Comparison of ENCODE assay signal across 23 cellular contexts in genomic region chr2:178632729-178633128, GRCh38.
"Had no signal": no experiment of that assay in that cellular context is flagged by ENCODE, and none has a peak within 500 bp of the region (broad histone marks: within the 10 kb centered on the region; RNA-seq: fewer than 3 reads in every experiment).

No MANE protein-coding gene starts in this region.

- H3K4me1 ChIP-seq: foreskin keratinocyte, transverse colon, vagina had no signal

- H3K9me3 ChIP-seq: transverse colon, vagina had no signal

- FAIRE-seq: endothelial cell of umbilical vein had no signal

- H3K27ac ChIP-seq: brain microvascular endothelial cell, foreskin keratinocyte, transverse colon, vagina had no signal

- H3K4me3 ChIP-seq: smooth muscle cell, transverse colon, vagina had no signal

- H3K27me3 ChIP-seq: brain microvascular endothelial cell, foreskin keratinocyte, transverse colon, vagina had no signal

- H3K27me3 Mint-ChIP-seq: activated CD4-positive, alpha-beta memory T cell treated with anti-CD3 and anti-CD28 coated beads for 36 hours; activated CD4-positive, alpha-beta T cell treated with anti-CD3 and anti-CD28 coated beads for 36 hours; activated naive CD8-positive, alpha-beta T cell had no signal

- ATAC-seq: activated CD4-positive, alpha-beta T cell treated with anti-CD3 and anti-CD28 coated beads for 36 hours; foreskin keratinocyte; right cardiac atrium had no signal

- H3K36me3 ChIP-seq: brain microvascular endothelial cell, transverse colon, vagina had no signal

- H3K4me3 Mint-ChIP-seq: activated CD4-positive, alpha-beta memory T cell treated with anti-CD3 and anti-CD28 coated beads for 36 hours; activated CD4-positive, alpha-beta T cell treated with anti-CD3 and anti-CD28 coated beads for 36 hours; activated naive CD8-positive, alpha-beta T cell; nephron had no signal

- H3K4me2 ChIP-seq: smooth muscle cell had no signal

- H3K4me1 Mint-ChIP-seq: activated CD4-positive, alpha-beta T cell treated with anti-CD3 and anti-CD28 coated beads for 36 hours had no signal

- H3K27ac Mint-ChIP-seq: activated CD4-positive, alpha-beta memory T cell treated with anti-CD3 and anti-CD28 coated beads for 36 hours; activated CD4-positive, alpha-beta T cell treated with anti-CD3 and anti-CD28 coated beads for 36 hours; activated naive CD8-positive, alpha-beta T cell; nephron had no signal

- DNase-seq: activated CD4-positive, alpha-beta memory T cell treated with anti-CD3 and anti-CD28 coated beads for 36 hours; activated CD4-positive, alpha-beta T cell treated with anti-CD3 and anti-CD28 coated beads for 36 hours; activated gamma-delta T cell; activated T-cell treated with anti-CD3 and anti-CD28 coated beads, Interleukin-2, amount 50 U/mL, for 48 hours; anterior cingulate cortex; brain microvascular endothelial cell; cortex of kidney; effector CD8-positive, alpha-beta T cell; foreskin keratinocyte; glutamatergic neuron; kidney glomerular epithelial cell; mesenchymal stem cell; nucleus accumbens; right cardiac atrium; stimulated activated CD4-positive, alpha-beta T cell treated with anti-CD3 and anti-CD28 coated beads, Interleukin-4, amount 100 ng/mL, for 4 hours; stimulated activated CD8-positive, alpha-beta memory T cell treated with anti-CD3 and anti-CD28 coated beads, Interleukin-4, amount 100 ng/mL, for 48 hours; stimulated activated naive CD4-positive, alpha-beta T cell treated with Interleukin-2 at 50 U/mL for 16 hours; transverse colon had no signal

- H3K9me3 Mint-ChIP-seq: activated CD4-positive, alpha-beta memory T cell treated with anti-CD3 and anti-CD28 coated beads for 36 hours; nephron had no signal
